In genomic region chr7:27213150-27213903, GRCh38 we compare ENCODE assay signal across 1 cellular context.
TF ChIP-seq lines count a peak whose summit lies in the region.

No MANE protein-coding gene starts in this region.

TF ChIP-seq in SK-N-SH treated with all-trans-retinoic acid at 6 μM for 48 hours, 23 proteins besides CTCF, POLR2A, EP300 and RAD21 (continued from another document):
- TF ChIP-seq TSHZ2 (CRISPR knock-in tag; IDR thresholded peaks at IDR 0.05) (no peak), TCF4 (CRISPR knock-in tag; IDR thresholded peaks at IDR 0.05; ENCODE audit: borderline replicate concordance) (no peak), RARB (CRISPR knock-in tag; IDR thresholded peaks at IDR 0.05) (no peak), SNAI2 (CRISPR knock-in tag; IDR thresholded peaks at IDR 0.05) (no peak)
